In genomic region chr3:177580437-177580836, GRCh38 we compare ENCODE assay signal across 25 cellular contexts.
"Had no signal": no experiment of that assay in that cellular context is flagged by ENCODE, and none has a peak within 500 bp of the region (broad histone marks: within the 10 kb centered on the region; RNA-seq: fewer than 3 reads in every experiment).

No MANE protein-coding gene starts in this region.

- H3K9me3 Mint-ChIP-seq: memory B cell had no signal

- H3K27ac Mint-ChIP-seq: immature natural killer cell; memory B cell; natural killer cell; stimulated activated naive B cell treated with anti-CD40 and anti-IgM and Interleukin-4, amounts not matched to agents 10 μg/mL and 1 μg/mL and 100 μg/mL, for 72 hours; stimulated activated naive CD8-positive, alpha-beta T cell treated with anti-CD3 and anti-CD28 coated beads, Interleukin-15, Interleukin-2, amounts not matched to agents 100 ng/mL and 50 ng/mL, for 24 hours had no signal

- H3K36me3 Mint-ChIP-seq: immature natural killer cell, memory B cell, natural killer cell had no signal

- H3K9me3 ChIP-seq: esophagus muscularis mucosa, ovary, right lobe of liver, thoracic aorta, tibial nerve, vagina had no signal

- DNase-seq: dermis blood vessel endothelial cell; effector memory CD4-positive, alpha-beta T cell; hypothalamus; immature natural killer cell; islet precursor cell; kidney glomerular epithelial cell; left colon; left ventricle myocardium superior; natural killer cell; occipital lobe; ovary; right lobe of liver; small intestine; stimulated activated CD4-positive, alpha-beta T cell treated with anti-CD3 and anti-CD28 coated beads, Interleukin-15, amount 100 ng/mL, for 24 hours; stimulated activated CD4-positive, alpha-beta T cell treated with anti-CD3 and anti-CD28 coated beads, Interleukin-2, amount 100 ng/mL, for 48 hours; stimulated activated naive B cell treated with anti-CD40 and anti-IgM and Interleukin-4, amounts not matched to agents 10 μg/mL and 1 μg/mL and 100 μg/mL, for 72 hours had no signal

- H3K27me3 Mint-ChIP-seq: memory B cell; stimulated activated naive CD8-positive, alpha-beta T cell treated with anti-CD3 and anti-CD28 coated beads, Interleukin-15, Interleukin-2, amounts not matched to agents 100 ng/mL and 50 ng/mL, for 24 hours had no signal

- H3K4me1 Mint-ChIP-seq: memory B cell had no signal

- H3K4me3 ChIP-seq: coronary artery, esophagus muscularis mucosa, lung, ovary, right lobe of liver, thoracic aorta, tibial nerve, vagina had no signal

- FAIRE-seq: frontal cortex, small intestine had no signal

- H3K27me3 ChIP-seq: esophagus muscularis mucosa, ovary, right lobe of liver, tibial nerve, vagina had no signal

- H3K4me3 Mint-ChIP-seq: immature natural killer cell; memory B cell; natural killer cell; stimulated activated naive B cell treated with anti-CD40 and anti-IgM and Interleukin-4, amounts not matched to agents 10 μg/mL and 1 μg/mL and 100 μg/mL, for 72 hours; stimulated activated naive CD8-positive, alpha-beta T cell treated with anti-CD3 and anti-CD28 coated beads, Interleukin-15, Interleukin-2, amounts not matched to agents 100 ng/mL and 50 ng/mL, for 24 hours had no signal

- H3K4me1 ChIP-seq: right lobe of liver, tibial nerve, vagina had no signal

- H3K27ac ChIP-seq: coronary artery, esophagus muscularis mucosa, ovary, right lobe of liver, thoracic aorta, tibial nerve, vagina had no signal

- H3K36me3 ChIP-seq: esophagus muscularis mucosa, ovary, right lobe of liver, thoracic aorta, tibial nerve, vagina had no signal

- ATAC-seq: left colon; left ventricle myocardium superior; natural killer cell; right lobe of liver; stimulated activated naive B cell treated with anti-CD40 and anti-IgM and Interleukin-4, amounts not matched to agents 10 μg/mL and 1 μg/mL and 100 μg/mL, for 72 hours had no signal
